ENCODE assay signal across 23 cellular contexts in genomic region chr3:123072564-123072963, GRCh38. TPM values are rescaled to one million over a fixed set of nuclear protein-coding genes. Genes with fewer than 3 reads are reported as not detected.
"Had no signal": no experiment of that assay in that cellular context is flagged by ENCODE, and none has a peak within 500 bp of the region (broad histone marks: within the 10 kb centered on the region; RNA-seq: fewer than 3 reads in every experiment).

No MANE protein-coding gene starts in this region.

- H3K4me3 Mint-ChIP-seq: activated T-cell treated with anti-CD3 and anti-CD28 coated beads, Interleukin-2, amount 50 U/mL, for 4 hours; memory B cell; naive thymus-derived CD4-positive, alpha-beta T cell; stimulated activated memory B cell treated with anti-CD40 and anti-IgM and Interleukin-4, amounts not matched to agents 10 μg/mL and 1 μg/mL and 100 μg/mL, for 72 hours had no signal

- H3K27ac Mint-ChIP-seq: activated naive CD4-positive, alpha-beta T cell treated with anti-CD3 and anti-CD28 coated beads, Interleukin-2, amount 50 U/mL, for 72 hours; memory B cell; naive thymus-derived CD4-positive, alpha-beta T cell; stimulated activated memory B cell treated with anti-CD40 and anti-IgM and Interleukin-4, amounts not matched to agents 10 μg/mL and 1 μg/mL and 100 μg/mL, for 72 hours had no signal

- H3K36me3 Mint-ChIP-seq: memory B cell; stimulated activated memory B cell treated with anti-CD40 and anti-IgM and Interleukin-4, amounts not matched to agents 10 μg/mL and 1 μg/mL and 100 μg/mL, for 72 hours had no signal

- H3K36me3 ChIP-seq: colonic mucosa, tibial nerve had no signal

- H3K4me3 ChIP-seq: body of pancreas, colonic mucosa, mucosa of descending colon, tibial nerve had no signal

- H3K9me3 Mint-ChIP-seq: activated naive CD4-positive, alpha-beta T cell treated with anti-CD3 and anti-CD28 coated beads, Interleukin-2, amount 50 U/mL, for 72 hours; activated T-cell treated with anti-CD3 and anti-CD28 coated beads, Interleukin-2, amount 50 U/mL, for 4 hours; memory B cell; naive thymus-derived CD4-positive, alpha-beta T cell; stimulated activated memory B cell treated with anti-CD40 and anti-IgM and Interleukin-4, amounts not matched to agents 10 μg/mL and 1 μg/mL and 100 μg/mL, for 72 hours had no signal

- H3K9me3 ChIP-seq: body of pancreas, colonic mucosa, mucosa of descending colon, tibial nerve had no signal

- H3K27me3 Mint-ChIP-seq: memory B cell; naive thymus-derived CD4-positive, alpha-beta T cell; stimulated activated memory B cell treated with anti-CD40 and anti-IgM and Interleukin-4, amounts not matched to agents 10 μg/mL and 1 μg/mL and 100 μg/mL, for 72 hours had no signal

- ATAC-seq: activated naive CD4-positive, alpha-beta T cell treated with anti-CD3 and anti-CD28 coated beads, Interleukin-2, amount 50 U/mL, for 72 hours; activated T-cell treated with anti-CD3 and anti-CD28 coated beads, Interleukin-2, amount 50 U/mL, for 4 hours; body of pancreas; esophagus mucosa; left ventricle myocardium superior; mucosa of descending colon; stimulated activated memory B cell treated with anti-CD40 and anti-IgM and Interleukin-4, amounts not matched to agents 10 μg/mL and 1 μg/mL and 100 μg/mL, for 72 hours had no signal

- H3K27ac ChIP-seq: body of pancreas, colonic mucosa, tibial nerve, VCaP had no signal

- H3K27me3 ChIP-seq: body of pancreas, colonic mucosa, tibial nerve had no signal

- DNase-seq: activated CD4-positive, alpha-beta T cell treated with anti-CD3 and anti-CD28 coated beads for 1 hour; activated CD4-positive, alpha-beta T cell treated with anti-CD3 and anti-CD28 coated beads, Interleukin-2, amount 50 U/mL, for 4 hours; activated effector memory CD4-positive, alpha-beta T cell treated with anti-CD3 and anti-CD28 coated beads, Interleukin-2, amount 50 U/mL, for 16 hours; activated T-cell treated with anti-CD3 and anti-CD28 coated beads, Interleukin-2, amount 50 U/mL, for 4 hours; amniotic stem cell; central memory CD4-positive, alpha-beta T cell; colonic mucosa; hypothalamus; left ventricle myocardium superior; mucosa of descending colon; naive thymus-derived CD4-positive, alpha-beta T cell; posterior cingulate gyrus; retina had no signal

RNA-seq across cellular contexts. Expression of gene SEMA5B, which starts 45.0 kb away (rescaled TPM):
- total RNA-seq: activated naive CD4-positive, alpha-beta T cell treated with anti-CD3 and anti-CD28 coated beads, Interleukin-2, amount 50 U/mL, for 72 hours; activated T-cell treated with anti-CD3 and anti-CD28 coated beads, Interleukin-2, amount 50 U/mL, for 4 hours; esophagus mucosa; glomerular endothelial cell; kidney epithelial cell; T-helper 1 cell treated with Interleukin-12 subunit alpha and Interleukin-12 subunit beta and Interleukin-4 antibody, amounts not matched to agents 30 ng/mL and 1 ng/mL, for 36 hours had no signal
